In the genomic region with DNA sequence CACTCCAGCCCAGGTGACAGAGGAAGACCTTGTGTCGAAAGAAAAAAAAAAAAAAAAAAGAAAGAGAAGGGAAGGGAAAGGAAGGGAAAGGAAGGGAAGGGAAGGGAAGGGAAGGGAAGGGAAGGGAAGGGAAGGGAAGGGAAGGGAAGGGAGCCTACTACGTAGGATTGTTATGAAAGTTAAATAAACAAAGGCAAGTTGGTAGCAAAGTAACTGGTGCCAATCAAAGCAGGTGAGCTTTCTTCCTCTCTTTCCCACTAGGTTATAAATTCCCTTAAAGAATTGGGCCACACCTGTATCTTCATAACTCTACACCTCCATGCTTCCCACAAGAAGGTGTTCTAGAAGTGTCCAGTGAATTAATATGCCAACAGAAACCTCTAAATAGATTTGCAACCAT, we compare ENCODE assay signal across 1 cellular context.
TF ChIP-seq lines count a peak whose summit lies in the region.

No MANE protein-coding gene starts in this region.

TF ChIP-seq in HEK293, 187 proteins besides CTCF, POLR2A, EP300 and RAD21 (continued from another document):
- TF ChIP-seq, protein P1, sequence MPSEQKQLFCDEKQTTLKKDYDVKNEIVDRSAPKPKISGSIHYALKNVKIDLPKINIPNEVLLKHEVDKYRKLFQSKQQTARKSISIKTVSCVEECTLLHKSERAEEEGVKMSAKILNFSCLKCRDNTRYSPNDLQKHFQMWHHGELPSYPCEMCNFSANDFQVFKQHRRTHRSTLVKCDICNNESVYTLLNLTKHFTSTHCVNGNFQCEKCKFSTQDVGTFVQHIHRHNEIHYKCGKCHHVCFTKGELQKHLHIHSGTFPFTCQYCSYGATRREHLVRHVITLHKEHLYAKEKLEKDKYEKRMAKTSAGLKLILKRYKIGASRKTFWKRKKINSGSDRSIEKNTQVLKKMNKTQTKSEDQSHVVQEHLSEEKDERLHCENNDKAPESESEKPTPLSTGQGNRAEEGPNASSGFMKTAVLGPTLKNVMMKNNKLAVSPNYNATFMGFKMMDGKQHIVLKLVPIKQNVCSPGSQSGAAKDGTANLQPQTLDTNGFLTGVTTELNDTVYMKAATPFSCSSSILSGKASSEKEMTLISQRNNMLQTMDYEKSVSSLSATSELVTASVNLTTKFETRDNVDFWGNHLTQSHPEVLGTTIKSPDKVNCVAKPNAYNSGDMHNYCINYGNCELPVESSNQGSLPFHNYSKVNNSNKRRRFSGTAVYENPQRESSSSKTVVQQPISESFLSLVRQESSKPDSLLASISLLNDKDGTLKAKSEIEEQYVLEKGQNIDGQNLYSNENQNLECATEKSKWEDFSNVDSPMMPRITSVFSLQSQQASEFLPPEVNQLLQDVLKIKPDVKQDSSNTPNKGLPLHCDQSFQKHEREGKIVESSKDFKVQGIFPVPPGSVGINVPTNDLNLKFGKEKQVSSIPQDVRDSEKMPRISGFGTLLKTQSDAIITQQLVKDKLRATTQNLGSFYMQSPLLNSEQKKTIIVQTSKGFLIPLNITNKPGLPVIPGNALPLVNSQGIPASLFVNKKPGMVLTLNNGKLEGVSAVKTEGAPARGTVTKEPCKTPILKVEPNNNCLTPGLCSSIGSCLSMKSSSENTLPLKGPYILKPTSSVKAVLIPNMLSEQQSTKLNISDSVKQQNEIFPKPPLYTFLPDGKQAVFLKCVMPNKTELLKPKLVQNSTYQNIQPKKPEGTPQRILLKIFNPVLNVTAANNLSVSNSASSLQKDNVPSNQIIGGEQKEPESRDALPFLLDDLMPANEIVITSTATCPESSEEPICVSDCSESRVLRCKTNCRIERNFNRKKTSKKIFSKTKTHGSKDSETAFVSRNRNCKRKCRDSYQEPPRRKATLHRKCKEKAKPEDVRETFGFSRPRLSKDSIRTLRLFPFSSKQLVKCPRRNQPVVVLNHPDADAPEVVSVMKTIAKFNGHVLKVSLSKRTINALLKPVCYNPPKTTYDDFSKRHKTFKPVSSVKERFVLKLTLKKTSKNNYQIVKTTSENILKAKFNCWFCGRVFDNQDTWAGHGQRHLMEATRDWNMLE (tag by site-specific recombination; conservative IDR thresholded peaks at IDR 0.05; ENCODE audit: low read depth): no peak
- TF ChIP-seq ZNF404 (tag by site-specific recombination; IDR thresholded peaks at IDR 0.05) (no peak), ZNF214 (tag by site-specific recombination; IDR thresholded peaks at IDR 0.05; ENCODE audit: borderline replicate concordance) (no peak)
